3 cellular contexts compared by ENCODE assay signal in genomic region chr14:69002069-69002468, GRCh38.
TF ChIP-seq lines count a peak whose summit lies in the region.

No MANE protein-coding gene starts in this region.

TF ChIP-seq in A549, 52 proteins besides CTCF, POLR2A, EP300 and RAD21:
- TF ChIP-seq, protein P1, sequence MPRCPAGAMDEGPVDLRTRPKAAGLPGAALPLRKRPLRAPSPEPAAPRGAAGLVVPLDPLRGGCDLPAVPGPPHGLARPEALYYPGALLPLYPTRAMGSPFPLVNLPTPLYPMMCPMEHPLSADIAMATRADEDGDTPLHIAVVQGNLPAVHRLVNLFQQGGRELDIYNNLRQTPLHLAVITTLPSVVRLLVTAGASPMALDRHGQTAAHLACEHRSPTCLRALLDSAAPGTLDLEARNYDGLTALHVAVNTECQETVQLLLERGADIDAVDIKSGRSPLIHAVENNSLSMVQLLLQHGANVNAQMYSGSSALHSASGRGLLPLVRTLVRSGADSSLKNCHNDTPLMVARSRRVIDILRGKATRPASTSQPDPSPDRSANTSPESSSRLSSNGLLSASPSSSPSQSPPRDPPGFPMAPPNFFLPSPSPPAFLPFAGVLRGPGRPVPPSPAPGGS (IDR thresholded peaks at IDR 0.05), result no peak
- 0 out of 3 replicates have a peak, but pooled peaks have one; percentile 48 for TF ChIP-seq SMC3 (IDR thresholded peaks at IDR 0.05)
TF ChIP-seq in A549: peak in this region for 1.

TF ChIP-seq in HCT116, 20 proteins besides CTCF, POLR2A, EP300 and RAD21:
- TF ChIP-seq ELF1 (IDR thresholded peaks at IDR 0.05; ENCODE audit: borderline replicate concordance, low read depth) (no peak), SIN3A (IDR thresholded peaks at IDR 0.05; ENCODE audit: low read depth) (no peak)

TF ChIP-seq in GM12878, 131 proteins besides CTCF, POLR2A, EP300 and RAD21:
- TF ChIP-seq PML (IDR thresholded peaks at IDR 0.05; ENCODE audit: low read length) (no peak), CBX3 (IDR thresholded peaks at IDR 0.05; ENCODE audit: borderline replicate concordance, low read depth) (no peak), BMI1 (IDR thresholded peaks at IDR 0.05; ENCODE audit: borderline replicate concordance) (no peak), BRCA1 (IDR thresholded peaks at IDR 0.05; ENCODE audit: low read depth, low read length) (no peak), ZNF622 (IDR thresholded peaks at IDR 0.05) (no peak), BCLAF1 (IDR thresholded peaks at IDR 0.05) (no peak), WRNIP1 (IDR thresholded peaks at IDR 0.05; ENCODE audit: borderline replicate concordance, low read depth, low read length) (no peak), BACH1 (IDR thresholded peaks at IDR 0.05; ENCODE audit: borderline replicate concordance) (no peak), KLF5 (IDR thresholded peaks at IDR 0.05; ENCODE audit: partially characterized antibody) (no peak)
- TF ChIP-seq, protein P2, sequence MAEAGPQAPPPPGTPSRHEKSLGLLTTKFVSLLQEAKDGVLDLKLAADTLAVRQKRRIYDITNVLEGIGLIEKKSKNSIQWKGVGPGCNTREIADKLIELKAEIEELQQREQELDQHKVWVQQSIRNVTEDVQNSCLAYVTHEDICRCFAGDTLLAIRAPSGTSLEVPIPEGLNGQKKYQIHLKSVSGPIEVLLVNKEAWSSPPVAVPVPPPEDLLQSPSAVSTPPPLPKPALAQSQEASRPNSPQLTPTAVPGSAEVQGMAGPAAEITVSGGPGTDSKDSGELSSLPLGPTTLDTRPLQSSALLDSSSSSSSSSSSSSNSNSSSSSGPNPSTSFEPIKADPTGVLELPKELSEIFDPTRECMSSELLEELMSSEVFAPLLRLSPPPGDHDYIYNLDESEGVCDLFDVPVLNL (IDR thresholded peaks at IDR 0.05; ENCODE audit: low read depth, low read length), result no peak
- TF ChIP-seq, protein P3, sequence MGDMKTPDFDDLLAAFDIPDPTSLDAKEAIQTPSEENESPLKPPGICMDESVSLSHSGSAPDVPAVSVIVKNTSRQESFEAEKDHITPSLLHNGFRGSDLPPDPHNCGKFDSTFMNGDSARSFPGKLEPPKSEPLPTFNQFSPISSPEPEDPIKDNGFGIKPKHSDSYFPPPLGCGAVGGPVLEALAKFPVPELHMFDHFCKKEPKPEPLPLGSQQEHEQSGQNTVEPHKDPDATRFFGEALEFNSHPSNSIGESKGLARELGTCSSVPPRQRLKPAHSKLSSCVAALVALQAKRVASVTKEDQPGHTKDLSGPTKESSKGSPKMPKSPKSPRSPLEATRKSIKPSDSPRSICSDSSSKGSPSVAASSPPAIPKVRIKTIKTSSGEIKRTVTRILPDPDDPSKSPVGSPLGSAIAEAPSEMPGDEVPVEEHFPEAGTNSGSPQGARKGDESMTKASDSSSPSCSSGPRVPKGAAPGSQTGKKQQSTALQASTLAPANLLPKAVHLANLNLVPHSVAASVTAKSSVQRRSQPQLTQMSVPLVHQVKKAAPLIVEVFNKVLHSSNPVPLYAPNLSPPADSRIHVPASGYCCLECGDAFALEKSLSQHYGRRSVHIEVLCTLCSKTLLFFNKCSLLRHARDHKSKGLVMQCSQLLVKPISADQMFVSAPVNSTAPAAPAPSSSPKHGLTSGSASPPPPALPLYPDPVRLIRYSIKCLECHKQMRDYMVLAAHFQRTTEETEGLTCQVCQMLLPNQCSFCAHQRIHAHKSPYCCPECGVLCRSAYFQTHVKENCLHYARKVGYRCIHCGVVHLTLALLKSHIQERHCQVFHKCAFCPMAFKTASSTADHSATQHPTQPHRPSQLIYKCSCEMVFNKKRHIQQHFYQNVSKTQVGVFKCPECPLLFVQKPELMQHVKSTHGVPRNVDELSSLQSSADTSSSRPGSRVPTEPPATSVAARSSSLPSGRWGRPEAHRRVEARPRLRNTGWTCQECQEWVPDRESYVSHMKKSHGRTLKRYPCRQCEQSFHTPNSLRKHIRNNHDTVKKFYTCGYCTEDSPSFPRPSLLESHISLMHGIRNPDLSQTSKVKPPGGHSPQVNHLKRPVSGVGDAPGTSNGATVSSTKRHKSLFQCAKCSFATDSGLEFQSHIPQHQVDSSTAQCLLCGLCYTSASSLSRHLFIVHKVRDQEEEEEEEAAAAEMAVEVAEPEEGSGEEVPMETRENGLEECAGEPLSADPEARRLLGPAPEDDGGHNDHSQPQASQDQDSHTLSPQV (IDR thresholded peaks at IDR 0.05), result no peak
- TF ChIP-seq, protein P4, sequence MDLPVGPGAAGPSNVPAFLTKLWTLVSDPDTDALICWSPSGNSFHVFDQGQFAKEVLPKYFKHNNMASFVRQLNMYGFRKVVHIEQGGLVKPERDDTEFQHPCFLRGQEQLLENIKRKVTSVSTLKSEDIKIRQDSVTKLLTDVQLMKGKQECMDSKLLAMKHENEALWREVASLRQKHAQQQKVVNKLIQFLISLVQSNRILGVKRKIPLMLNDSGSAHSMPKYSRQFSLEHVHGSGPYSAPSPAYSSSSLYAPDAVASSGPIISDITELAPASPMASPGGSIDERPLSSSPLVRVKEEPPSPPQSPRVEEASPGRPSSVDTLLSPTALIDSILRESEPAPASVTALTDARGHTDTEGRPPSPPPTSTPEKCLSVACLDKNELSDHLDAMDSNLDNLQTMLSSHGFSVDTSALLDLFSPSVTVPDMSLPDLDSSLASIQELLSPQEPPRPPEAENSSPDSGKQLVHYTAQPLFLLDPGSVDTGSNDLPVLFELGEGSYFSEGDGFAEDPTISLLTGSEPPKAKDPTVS (IDR thresholded peaks at IDR 0.05; ENCODE audit: low read depth, low read length), result no peak
